Comparison of ENCODE assay signal across 34 cellular contexts in genomic region chr14:72605921-72606220, GRCh38.
"Had no signal": no experiment of that assay in that cellular context is flagged by ENCODE, and none has a peak within 500 bp of the region (broad histone marks: within the 10 kb centered on the region; RNA-seq: fewer than 3 reads in every experiment).

No MANE protein-coding gene starts in this region.

- H3K27ac ChIP-seq: adrenal gland, body of pancreas, coronary artery, dorsolateral prefrontal cortex, esophagus squamous epithelium, gastroesophageal sphincter, WERI-Rb-1 had no signal

- H3K9me3 Mint-ChIP-seq: activated B cell treated with CpG ODN at 0.5 μM for 24 hours; activated CD8-positive, alpha-beta T cell treated with anti-CD3 and anti-CD28 coated beads for 36 hours; activated naive CD4-positive, alpha-beta T cell treated with anti-CD3 and anti-CD28 coated beads for 36 hours; activated naive CD4-positive, alpha-beta T cell treated with anti-CD3 and anti-CD28 coated beads, Interleukin-2, amount 50 U/mL, for 24 hours; activated naive CD8-positive, alpha-beta T cell treated with anti-CD3 and anti-CD28 coated beads for 36 hours; activated naive CD8-positive, alpha-beta T cell treated with anti-CD3 and anti-CD28 coated beads, Interleukin-2, amount 50 U/mL, for 24 hours; activated T-helper 1 cell treated with anti-CD3 and anti-CD28 coated beads, Interleukin-12 subunit alpha, Interleukin-12 subunit beta, Interleukin-2, Interleukin-4 antibody, amounts not matched to agents 30 ng/mL and 10 ng/mL and 1 ng/mL, durations not matched to agents 14 hours and 24 hours and 36 hours; activated T-helper 2 cell treated with anti-CD3 and anti-CD28 coated beads, Interferon-gamma antibody, Interleukin-2, Interleukin-4, amounts not matched to agents 10 μg/mL and 5 μg/mL and 100 μg/mL, durations not matched to agents 14 hours and 24 hours and 36 hours; dendritic cell treated with granulocyte-macrophage colony-stimulating factor and Interleukin-4, amounts not matched to agents 40 ng/mL and 50 ng/mL, for 4 days; effector memory CD8-positive, alpha-beta T cell; T-helper 2 cell treated with Interferon-gamma antibody and Interleukin-4, amounts not matched to agents 5 μg/mL and 100 μg/mL, for 36 hours had no signal

- H3K36me3 Mint-ChIP-seq: activated naive CD4-positive, alpha-beta T cell treated with anti-CD3 and anti-CD28 coated beads, Interleukin-2, amount 50 U/mL, for 24 hours; activated naive CD8-positive, alpha-beta T cell treated with anti-CD3 and anti-CD28 coated beads for 36 hours had no signal

- H3K27ac Mint-ChIP-seq: activated B cell treated with CpG ODN at 0.5 μM for 24 hours; activated CD8-positive, alpha-beta T cell treated with anti-CD3 and anti-CD28 coated beads for 36 hours; activated naive CD4-positive, alpha-beta T cell treated with anti-CD3 and anti-CD28 coated beads for 36 hours; activated naive CD8-positive, alpha-beta T cell treated with anti-CD3 and anti-CD28 coated beads for 36 hours; activated naive CD8-positive, alpha-beta T cell treated with anti-CD3 and anti-CD28 coated beads, Interleukin-2, amount 50 U/mL, for 24 hours; activated T-helper 1 cell treated with anti-CD3 and anti-CD28 coated beads, Interleukin-12 subunit alpha, Interleukin-12 subunit beta, Interleukin-2, Interleukin-4 antibody, amounts not matched to agents 30 ng/mL and 10 ng/mL and 1 ng/mL, durations not matched to agents 14 hours and 24 hours and 36 hours; activated T-helper 2 cell treated with anti-CD3 and anti-CD28 coated beads, Interferon-gamma antibody, Interleukin-2, Interleukin-4, amounts not matched to agents 10 μg/mL and 5 μg/mL and 100 μg/mL, durations not matched to agents 14 hours and 24 hours and 36 hours; dendritic cell treated with granulocyte-macrophage colony-stimulating factor and Interleukin-4, amounts not matched to agents 40 ng/mL and 50 ng/mL, for 4 days; effector memory CD8-positive, alpha-beta T cell; T-helper 17 cell; T-helper 2 cell treated with Interferon-gamma antibody and Interleukin-4, amounts not matched to agents 5 μg/mL and 100 μg/mL, for 36 hours had no signal

- DNase-seq: activated B cell treated with CpG ODN at 0.5 μM for 24 hours; activated CD4-positive, alpha-beta T cell treated with anti-CD3 and anti-CD28 coated beads for 48 hours; activated CD4-positive, alpha-beta T cell treated with anti-CD3 and anti-CD28 coated beads, Interleukin-2, amount 50 U/mL, for 1 hour; activated CD8-positive, alpha-beta T cell treated with anti-CD3 and anti-CD28 coated beads for 36 hours; activated naive CD4-positive, alpha-beta T cell treated with anti-CD3 and anti-CD28 coated beads for 36 hours; activated naive CD8-positive, alpha-beta T cell treated with anti-CD3 and anti-CD28 coated beads for 36 hours; activated naive CD8-positive, alpha-beta T cell treated with anti-CD3 and anti-CD28 coated beads, Interleukin-2, amount 50 U/mL, for 24 hours; activated T-cell treated with anti-CD3 and anti-CD28 coated beads, Interleukin-2, amount 50 U/mL, for 1 hour; activated T-cell treated with anti-CD3 and anti-CD28 coated beads, Interleukin-2, amount 50 U/mL, for 48 hours; amygdala; aorta; body of pancreas; central memory CD4-positive, alpha-beta T cell; cerebellar nuclear complex; dorsolateral prefrontal cortex; effector CD4-positive, alpha-beta T cell; effector memory CD8-positive, alpha-beta T cell; erythroblast; esophagus squamous epithelium; foreskin melanocyte; SK-N-SH; T-helper 1 cell; T-helper 17 cell; T1000; WERI-Rb-1 had no signal

- H3K27me3 Mint-ChIP-seq: activated CD8-positive, alpha-beta T cell treated with anti-CD3 and anti-CD28 coated beads for 36 hours; activated naive CD8-positive, alpha-beta T cell treated with anti-CD3 and anti-CD28 coated beads for 36 hours had no signal

- H3K4me3 Mint-ChIP-seq: activated B cell treated with CpG ODN at 0.5 μM for 24 hours; activated CD8-positive, alpha-beta T cell treated with anti-CD3 and anti-CD28 coated beads for 36 hours; activated naive CD4-positive, alpha-beta T cell treated with anti-CD3 and anti-CD28 coated beads for 36 hours; activated naive CD4-positive, alpha-beta T cell treated with anti-CD3 and anti-CD28 coated beads, Interleukin-2, amount 50 U/mL, for 24 hours; activated naive CD8-positive, alpha-beta T cell treated with anti-CD3 and anti-CD28 coated beads for 36 hours; activated naive CD8-positive, alpha-beta T cell treated with anti-CD3 and anti-CD28 coated beads, Interleukin-2, amount 50 U/mL, for 24 hours; activated T-helper 1 cell treated with anti-CD3 and anti-CD28 coated beads, Interleukin-12 subunit alpha, Interleukin-12 subunit beta, Interleukin-2, Interleukin-4 antibody, amounts not matched to agents 30 ng/mL and 10 ng/mL and 1 ng/mL, durations not matched to agents 14 hours and 24 hours and 36 hours; dendritic cell treated with granulocyte-macrophage colony-stimulating factor and Interleukin-4, amounts not matched to agents 40 ng/mL and 50 ng/mL, for 4 days; effector memory CD8-positive, alpha-beta T cell; T-helper 17 cell; T-helper 2 cell treated with Interferon-gamma antibody and Interleukin-4, amounts not matched to agents 5 μg/mL and 100 μg/mL, for 36 hours had no signal

- ATAC-seq: activated CD4-positive, CD25-positive, alpha-beta regulatory T cell treated with anti-CD3 and anti-CD28 coated beads, Interleukin-2, amount 50 U/mL, for 24 hours; activated CD8-positive, alpha-beta T cell treated with anti-CD3 and anti-CD28 coated beads for 36 hours; activated naive CD8-positive, alpha-beta T cell treated with anti-CD3 and anti-CD28 coated beads, Interleukin-2, amount 50 U/mL, for 24 hours; body of pancreas; effector memory CD8-positive, alpha-beta T cell; gastroesophageal sphincter; T-helper 17 cell had no signal

- H3K4me1 Mint-ChIP-seq: activated naive CD4-positive, alpha-beta T cell treated with anti-CD3 and anti-CD28 coated beads, Interleukin-2, amount 50 U/mL, for 24 hours; activated naive CD8-positive, alpha-beta T cell treated with anti-CD3 and anti-CD28 coated beads for 36 hours had no signal

- H3K9me3 ChIP-seq: adrenal gland, body of pancreas, esophagus squamous epithelium, gastroesophageal sphincter, SK-N-SH had no signal

- H3K36me3 ChIP-seq: adrenal gland, esophagus squamous epithelium, gastroesophageal sphincter, WERI-Rb-1 had no signal

- H3K4me1 ChIP-seq: adrenal gland, body of pancreas, esophagus squamous epithelium, gastroesophageal sphincter had no signal

- H3K27me3 ChIP-seq: adrenal gland, body of pancreas, dorsolateral prefrontal cortex, esophagus squamous epithelium had no signal

- H3K9ac ChIP-seq: SK-N-SH had no signal

- H3K4me2 ChIP-seq: SK-N-SH had no signal

- H3K4me3 ChIP-seq: adrenal gland, body of pancreas, coronary artery, dorsolateral prefrontal cortex, esophagus squamous epithelium, gastroesophageal sphincter had no signal
